Comparison of ENCODE assay signal across 8 cellular contexts in genomic region chr10:21173964-21174669, GRCh38.
DNase-seq lines count a peak whose midpoint lies in the region; ATAC-seq lines count a peak whose summit lies in the region.

No MANE protein-coding gene starts in this region.

- peak overlapping the region; percentile 76 for H3K4me3 ChIP-seq in iPS-15b (ENCODE audit: low read depth, low read length)
- peak overlapping the region; percentile 72 for H3K4me3 ChIP-seq in skeletal muscle satellite cell (ENCODE audit: low read length)

- DNase-seq in 8988T (peak; percentile 55), NCI-H226 (peak; percentile 50), astrocyte of the hippocampus (ENCODE audit: low read depth, low spot score) (peak; percentile 80), inferior parietal cortex (ENCODE audit: extremely low spot score) (no peak)

- H3K4me1 ChIP-seq in iPS-15b (ENCODE audit: control insufficient read depth, insufficient read depth, low read length) (peaks cover 5% of the 10 kb centered on the region), skeletal muscle satellite cell (ENCODE audit: control insufficient read depth, insufficient read depth, low read length) (peaks cover 9% of the 10 kb centered on the region)

- peak overlapping the region; percentile 94 for H3K4me2 ChIP-seq in skeletal muscle satellite cell (ENCODE audit: low read length)

- H3K9ac ChIP-seq in iPS-15b (ENCODE audit: low read depth, low read length) (peak overlapping the region; percentile 37), skeletal muscle satellite cell (ENCODE audit: low read depth, low read length) (peak overlapping the region; percentile 18)

- no peaks in the 10 kb centered on the region for H3K36me3 ChIP-seq in iPS-15b (ENCODE audit: control insufficient read depth, insufficient read depth, low read length)
- H3K36me3 ChIP-seq in skeletal muscle satellite cell (ENCODE audit: insufficient read depth, low read length): no peaks in the 10 kb centered on the region

- peaks cover 29% of the 10 kb centered on the region for H3K27me3 ChIP-seq in iPS-15b (ENCODE audit: control insufficient read depth, insufficient read depth, low read length)
- no peaks in the 10 kb centered on the region for H3K27me3 ChIP-seq in skeletal muscle satellite cell (ENCODE audit: control insufficient read depth, insufficient read depth, low read length)

- H3K9me3 ChIP-seq in iPS-15b (ENCODE audit: control insufficient read depth, insufficient read depth, low read length) (no peaks in the 10 kb centered on the region), skeletal muscle satellite cell (replicated peaks; ENCODE audit: low read length) (no peaks in the 10 kb centered on the region)

- peak; percentile 53 for ATAC-seq in GM19035 (IDR thresholded peaks at IDR 0.05; ENCODE audit: unreplicated experiment)
- ATAC-seq in GM18858 (IDR thresholded peaks at IDR 0.05; ENCODE audit: unreplicated experiment): no peak
